ENCODE assay signal across 20 cellular contexts in the genomic region with DNA sequence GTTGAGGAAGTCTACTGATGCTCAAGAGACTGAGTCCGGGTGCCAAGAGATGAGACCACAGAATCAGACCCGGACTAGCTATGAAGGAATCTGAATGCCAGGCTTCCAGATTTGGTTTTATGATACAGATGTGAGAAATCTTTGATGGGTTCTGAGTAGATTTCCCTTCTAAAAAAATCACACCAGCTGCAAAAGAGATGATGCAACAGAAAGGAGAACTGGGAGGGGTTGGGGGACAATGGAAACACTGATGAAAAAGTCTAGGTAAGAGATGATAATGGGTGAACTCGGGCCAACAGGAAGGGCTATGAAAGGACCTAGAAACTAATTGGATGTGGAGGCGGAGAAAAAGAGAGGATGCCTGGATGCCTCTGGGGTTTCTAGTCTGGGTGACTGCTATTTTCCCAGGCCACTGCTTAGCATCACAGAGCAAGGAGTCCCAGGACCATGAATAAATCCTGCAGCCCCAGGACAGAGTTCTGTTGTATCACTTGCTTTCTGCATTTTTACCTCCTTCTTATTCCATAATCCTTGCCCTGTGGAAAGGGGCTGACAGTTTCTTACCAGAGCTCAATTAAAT.
DNase-seq lines count a peak whose midpoint lies in the region; ATAC-seq and TF ChIP-seq lines count a peak whose summit lies in the region.
"Had no signal": no experiment of that assay in that cellular context is flagged by ENCODE, and none has a peak within 500 bp of the region (broad histone marks: within the 10 kb centered on the region; RNA-seq: fewer than 3 reads in every experiment).

No MANE protein-coding gene starts in this region.

- no peak for ATAC-seq in left ventricle myocardium superior

- H3K4me1 ChIP-seq in HUES48 (ENCODE audit: control insufficient read depth, insufficient read depth, low read length) (peaks cover 23% of the 10 kb centered on the region), OCI-LY3 (ENCODE audit: low read length) (peaks cover 13% of the 10 kb centered on the region), Caco-2 (no peaks in the 10 kb centered on the region)

- H3K27ac ChIP-seq in HUES48 (ENCODE audit: low read depth, low read length) (peak overlapping the region; percentile 48), OCI-LY3 (ENCODE audit: low read length) (no peak overlapping the region)

- H3K9ac ChIP-seq in HUES48 (ENCODE audit: low read depth, low read length) (no peak overlapping the region), OCI-LY3 (ENCODE audit: low read length) (no peak overlapping the region)

- TF ChIP-seq CTCF in OCI-LY3 (IDR thresholded peaks at IDR 0.05; ENCODE audit: low read depth, low read length) (no peak), neural crest cell (conservative IDR thresholded peaks at IDR 0.05) (no peak), Caco-2 (IDR thresholded peaks at IDR 0.05; ENCODE audit: insufficient read depth in 1 of 2, low read depth in 1 of 2, low read length in 1 of 2, severe bottlenecking in 1 of 2, unreplicated experiment in 1 of 2) (no peak)

- DNase-seq in ELF-1 (ENCODE audit: low read depth, low spot score) (peak; percentile 57), neural crest cell (ENCODE audit: low read depth, low spot score) (no peak), Caco-2 (no peak), left ventricle myocardium superior (no peak)
- DNase-seq in stimulated activated naive CD4-positive, alpha-beta T cell treated with Interleukin-2 at 50 U/mL for 16 hours (lab: John Stamatoyannopoulos, UW) = no peak
- DNase-seq: CD4-positive, alpha-beta memory T cell; DND-41; GF-D8; MG63; NCI-H1092; NCI-H187 treated with DMSO at 0.1 percent for 48 hours; NCI-H2171 treated with DMSO at 0.1 percent for 48 hours; NCI-H510A; NK-92 treated with Interleukin-12 subunit alpha and Interleukin-12 subunit beta, amount 100 ng/mL, for 24 hours; RPMI8226; SIG-M5; T-helper 2 cell had no signal

- no peaks in the 10 kb centered on the region for H3K36me3 Mint-ChIP-seq in neural crest cell (ENCODE audit: low read depth)
- H3K36me3 Mint-ChIP-seq in Caco-2 (ENCODE audit: insufficient read depth, unreplicated experiment) = no peaks in the 10 kb centered on the region
- H3K36me3 Mint-ChIP-seq: CD4-positive, alpha-beta memory T cell had no signal

- H2AFZ ChIP-seq in OCI-LY3 (ENCODE audit: low read depth, low read length) = no peak overlapping the region

- H3K27ac Mint-ChIP-seq in neural crest cell (ENCODE audit: unreplicated experiment) = no peak overlapping the region
- no peak overlapping the region for H3K27ac Mint-ChIP-seq in Caco-2 (ENCODE audit: unreplicated experiment)
- H3K27ac Mint-ChIP-seq: B cell; CD4-positive, alpha-beta memory T cell had no signal

- CTCF ChIA-PET in Caco-2 (lab: Charles Lee) = no interaction called here

- H3K27me3 Mint-ChIP-seq in neural crest cell (ENCODE audit: low read depth) (peaks cover 57% of the 10 kb centered on the region), Caco-2 (ENCODE audit: insufficient read depth, unreplicated experiment) (peaks cover 23% of the 10 kb centered on the region)

- H3K4me1 Mint-ChIP-seq in neural crest cell (peaks cover 37% of the 10 kb centered on the region), Caco-2 (ENCODE audit: low read depth, unreplicated experiment) (no peaks in the 10 kb centered on the region)
- H3K4me1 Mint-ChIP-seq: B cell; CD4-positive, alpha-beta memory T cell had no signal

- peak overlapping the region; percentile 12 for H3K4me2 ChIP-seq in OCI-LY3 (ENCODE audit: low read length)

- H3K79me2 ChIP-seq in OCI-LY3 (ENCODE audit: low read length) = no peaks in the 10 kb centered on the region

- intact Hi-C loops in Caco-2 (cut with micrococcal nuclease; ENCODE audit: unreplicated experiment) = no loop called here
- intact Hi-C loops in left ventricle myocardium superior (cut with micrococcal nuclease) = no loop called here

- H3K36me3 ChIP-seq in HUES48 (ENCODE audit: control insufficient read depth, insufficient read depth, low read length) = no peaks in the 10 kb centered on the region
- H3K36me3 ChIP-seq in OCI-LY3 (replicated peaks; ENCODE audit: low read depth, low read length) = peaks cover 7% of the 10 kb centered on the region
- H3K36me3 ChIP-seq in Caco-2 (ENCODE audit: control insufficient read depth, insufficient read depth, low read length) = no peaks in the 10 kb centered on the region
- H3K36me3 ChIP-seq: MG63 had no signal

- no TSS peak for BruUV-seq in Caco-2 (replicated peaks; lab: Mats Ljungman, UMichigan)

- no peaks in the 10 kb centered on the region for H4K20me1 ChIP-seq in OCI-LY3 (ENCODE audit: insufficient read depth, low read length)

- H3K4me3 ChIP-seq in HUES48 (ENCODE audit: low read depth, low read length) (no peak overlapping the region), OCI-LY3 (ENCODE audit: low read length) (no peak overlapping the region), Caco-2 (ENCODE audit: low read depth, low read length) (no peak overlapping the region)
- H3K4me3 ChIP-seq: MG63 had no signal

- H3K27me3 ChIP-seq in HUES48 (ENCODE audit: control insufficient read depth, insufficient read depth, low read length) = no peaks in the 10 kb centered on the region
- no peaks in the 10 kb centered on the region for H3K27me3 ChIP-seq in OCI-LY3 (ENCODE audit: low read depth, low read length)
- H3K27me3 ChIP-seq in Caco-2 (replicated peaks; ENCODE audit: control insufficient read depth, insufficient read depth, low read length) = no peaks in the 10 kb centered on the region

- POLR2A ChIA-PET in Caco-2 (lab: Charles Lee) = no interaction called here

- H3K4me3 Mint-ChIP-seq in neural crest cell (peak overlapping the region; percentile 14), Caco-2 (ENCODE audit: unreplicated experiment) (no peak overlapping the region)
- H3K4me3 Mint-ChIP-seq: B cell; CD4-positive, alpha-beta memory T cell had no signal

- no peaks in the 10 kb centered on the region for H3K9me3 Mint-ChIP-seq in neural crest cell
- no peaks in the 10 kb centered on the region for H3K9me3 Mint-ChIP-seq in Caco-2 (ENCODE audit: unreplicated experiment)

- H3K9me3 ChIP-seq in HUES48 (ENCODE audit: control insufficient read depth, insufficient read depth, low read length) (no peaks in the 10 kb centered on the region), OCI-LY3 (ENCODE audit: insufficient read depth, low read length) (no peaks in the 10 kb centered on the region), Caco-2 (no peaks in the 10 kb centered on the region)
- H3K9me3 ChIP-seq: MG63 had no signal
